In genomic region chr3:138915503-138916498, GRCh38 we compare ENCODE assay signal across 1 cellular context.
A peak's percentile ranks its signal among the peaks of the same experiment; 100 is the strongest.
TF ChIP-seq lines count a peak whose summit lies in the region.

No MANE protein-coding gene starts in this region.

TF ChIP-seq in K562, 482 proteins besides CTCF, POLR2A, EP300 and RAD21 (continued from another document and continues in another):
- 0 out of 4 replicates have a peak, but pooled peaks of 1 of the 2 experiments have one; percentile 44 for TF ChIP-seq ETV6 (IDR thresholded peaks at IDR 0.05; ENCODE audit: borderline replicate concordance in 1 of 2, low read depth in 2 of 2, low read length in 1 of 2)
- TF ChIP-seq ETV6 (CRISPR knock-in tag; IDR thresholded peaks at IDR 0.05; ENCODE audit: borderline replicate concordance), result no peak
- no peak for TF ChIP-seq ZNF77 (CRISPR knock-in tag; IDR thresholded peaks at IDR 0.05)
- 0 out of 2 replicates have a peak, but pooled peaks have one; percentile 25 for TF ChIP-seq CEBPZ (IDR thresholded peaks at IDR 0.05; ENCODE audit: borderline replicate concordance, low read depth, low read length)
- TF ChIP-seq BRD4 (IDR thresholded peaks at IDR 0.05), result no peak
- TF ChIP-seq ZNF253 (CRISPR knock-in tag; conservative IDR thresholded peaks at IDR 0.05), result no peak
- no peak for TF ChIP-seq ELF2 (CRISPR knock-in tag; IDR thresholded peaks at IDR 0.05)
- TF ChIP-seq CHAMP1 (IDR thresholded peaks at IDR 0.05), result no peak
- 0 out of 2 replicates have a peak, but pooled peaks have one; percentile 23 for TF ChIP-seq ZKSCAN1 (IDR thresholded peaks at IDR 0.05; ENCODE audit: low read depth, low read length)
- no peak for TF ChIP-seq HLTF (IDR thresholded peaks at IDR 0.05)
- 0 out of 2 replicates have a peak, but pooled peaks have one; percentile 2 for TF ChIP-seq NFE2 (IDR thresholded peaks at IDR 0.05; ENCODE audit: low read depth)
- peak in 1 of 2 experiments; percentile 43; a peak in 1 of 4 replicates for TF ChIP-seq SIN3A (IDR thresholded peaks at IDR 0.05; ENCODE audit: borderline replicate concordance in 2 of 2, control insufficient read depth in 1 of 2, low read depth in 2 of 2, low read length in 2 of 2)
- peak; percentile 70; the same call in 1 of the 2 replicates for TF ChIP-seq STAG1 (CRISPR knock-in tag; IDR thresholded peaks at IDR 0.05; ENCODE audit: borderline replicate concordance)
- no peak for TF ChIP-seq EWSR1 (IDR thresholded peaks at IDR 0.05; ENCODE audit: borderline replicate concordance, low read depth, partially characterized antibody)
- no peak for TF ChIP-seq SP2 (IDR thresholded peaks at IDR 0.05; ENCODE audit: extremely low read depth, low read depth, low read length, poor library complexity, severe bottlenecking)
- 0 out of 2 replicates have a peak, but pooled peaks have one; percentile 16 for TF ChIP-seq BHLHE40 (IDR thresholded peaks at IDR 0.05; ENCODE audit: low read length)
- TF ChIP-seq ZC3H4 (CRISPR knock-in tag; IDR thresholded peaks at IDR 0.05; ENCODE audit: borderline replicate concordance), result no peak
- TF ChIP-seq GTF2E2 (tag; IDR thresholded peaks at IDR 0.05), result peak; percentile 81
- no peak for TF ChIP-seq SNAPC5 (CRISPR knock-in tag; IDR thresholded peaks at IDR 0.05)
- no peak for TF ChIP-seq KAT7 (CRISPR knock-in tag; IDR thresholded peaks at IDR 0.05; ENCODE audit: borderline replicate concordance)
- TF ChIP-seq STAT6 (CRISPR knock-in tag; IDR thresholded peaks at IDR 0.05), result 0 out of 2 replicates have a peak, but pooled peaks have one; percentile 26
- 0 out of 4 replicates have a peak, but pooled peaks of 1 of the 2 experiments have one; percentile 8 for TF ChIP-seq SIX5 (IDR thresholded peaks at IDR 0.05; ENCODE audit: borderline replicate concordance in 1 of 2, insufficient read depth in 1 of 2, low read depth in 1 of 2, low read length in 2 of 2)
- TF ChIP-seq MYBL2 (IDR thresholded peaks at IDR 0.05; ENCODE audit: low read depth), result no peak
- no peak for TF ChIP-seq MYBL2 (CRISPR knock-in tag; IDR thresholded peaks at IDR 0.05; ENCODE audit: borderline replicate concordance)
- TF ChIP-seq U2AF1 (optimal IDR thresholded peaks at IDR 0.05; ENCODE audit: low read depth, low read length), result no peak
- TF ChIP-seq ZSCAN29 (IDR thresholded peaks at IDR 0.05), result peak; percentile 17; the same call in 1 of the 2 replicates
- no peak for TF ChIP-seq NBN (IDR thresholded peaks at IDR 0.05; ENCODE audit: low read depth)
- peak; percentile 51; the same call in 1 of the 2 replicates for TF ChIP-seq ZBTB40 (IDR thresholded peaks at IDR 0.05)
- no peak for TF ChIP-seq ZBTB40 (CRISPR knock-in tag; IDR thresholded peaks at IDR 0.05)
- TF ChIP-seq BCLAF1 (IDR thresholded peaks at IDR 0.05; ENCODE audit: borderline replicate concordance in 1 of 2, control insufficient read depth in 1 of 2, low read depth in 2 of 2, low read length in 1 of 2), result 0 out of 4 replicates have a peak, but pooled peaks of 1 of the 2 experiments have one; percentile 37
- no peak for TF ChIP-seq NFE2L1 (tag; IDR thresholded peaks at IDR 0.05; ENCODE audit: borderline replicate concordance, low read depth)
- TF ChIP-seq NKRF (IDR thresholded peaks at IDR 0.05; ENCODE audit: borderline replicate concordance), result 0 out of 2 replicates have a peak, but pooled peaks have one; percentile 41
- TF ChIP-seq KAT2B (IDR thresholded peaks at IDR 0.05; ENCODE audit: low read depth, low read length), result no peak
- no peak for TF ChIP-seq ZNF707 (CRISPR knock-in tag; conservative IDR thresholded peaks at IDR 0.05)
